In the genomic region with DNA sequence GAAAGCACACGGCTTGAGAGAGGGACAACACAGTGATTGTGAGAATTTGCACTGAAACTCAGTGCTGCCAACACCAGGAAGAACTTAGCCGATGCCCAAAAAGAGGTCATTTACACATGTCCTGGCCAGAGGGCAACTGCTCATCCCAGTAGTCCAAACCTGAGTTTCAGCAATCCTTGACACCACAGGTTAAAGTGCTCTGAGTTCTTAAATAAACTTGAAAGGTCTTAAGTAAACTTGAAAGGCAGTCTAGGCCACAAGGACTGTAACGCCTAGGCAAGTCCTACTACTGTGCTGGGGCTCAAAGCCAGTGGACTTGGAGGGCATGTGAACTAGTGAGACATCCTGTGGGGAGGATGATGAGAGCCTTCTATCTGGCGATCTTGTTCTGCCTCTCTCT, we compare ENCODE assay signal across 29 cellular contexts. TPM values are rescaled to one million over a fixed set of nuclear protein-coding genes. Genes with fewer than 3 reads are reported as not detected.
DNase-seq lines count a peak whose midpoint lies in the region; ATAC-seq, FAIRE-seq and TF ChIP-seq lines count a peak whose summit lies in the region.
"Had no signal": no experiment of that assay in that cellular context is flagged by ENCODE, and none has a peak within 500 bp of the region (broad histone marks: within the 10 kb centered on the region; RNA-seq: fewer than 3 reads in every experiment).

No MANE protein-coding gene starts in this region.

- H3K36me3 Mint-ChIP-seq in stimulated activated effector memory CD8-positive, alpha-beta T cell treated with anti-CD3 and anti-CD28 coated beads, Interleukin-12 subunit alpha, Interleukin-12 subunit beta, amount 100 ng/mL, for 72 hours, result peaks cover 17% of the 10 kb centered on the region

- peaks cover 10% of the 10 kb centered on the region for H3K9me3 Mint-ChIP-seq in stimulated activated effector memory CD8-positive, alpha-beta T cell treated with anti-CD3 and anti-CD28 coated beads, Interleukin-12 subunit alpha, Interleukin-12 subunit beta, amount 100 ng/mL, for 72 hours

- in situ Hi-C loops in GM12878 (cut with MboI), result no loop called here
- in situ Hi-C loops in HepG2 (cut with HindIII; ENCODE audit: extremely low pct_ligation_motif_present, low pct_unique_long_range_greater_than_20kb), result no loop called here

- H3K4me3 ChIP-seq in GM12878, result no peak overlapping the region
- no peak overlapping the region for H3K4me3 ChIP-seq in HepG2 (replicated peaks in 1 of 3; ENCODE audit: insufficient read depth in 1 of 3, low read depth in 2 of 3, low read length in 3 of 3)
- no peak overlapping the region for H3K4me3 ChIP-seq in right cardiac atrium (ENCODE audit: low read length)
- H3K4me3 ChIP-seq: ascending aorta, spleen had no signal

- peak; percentile 25; the same call in 2 of the 3 replicates for ATAC-seq in GM12878
- peak; percentile 35 for ATAC-seq in HepG2
- ATAC-seq in stimulated activated effector memory CD8-positive, alpha-beta T cell treated with anti-CD3 and anti-CD28 coated beads, Interleukin-12 subunit alpha, Interleukin-12 subunit beta, amount 100 ng/mL, for 72 hours, result peak; percentile 45
- ATAC-seq in right cardiac atrium, result no peak
- ATAC-seq: activated naive CD4-positive, alpha-beta T cell treated with anti-CD3 and anti-CD28 coated beads, Interleukin-2, amount 50 U/mL, for 72 hours; naive thymus-derived CD8-positive, alpha-beta T cell; SK-N-SH treated with all-trans-retinoic acid at 6 μM for 48 hours; stimulated activated naive B cell treated with anti-CD40 and anti-IgM and Interleukin-4, amounts not matched to agents 10 μg/mL and 1 μg/mL and 100 μg/mL, for 72 hours had no signal

- SMC1A ChIA-PET in GM12878 (lab: Charles Lee; ENCODE audit: uncharacterized antibody, unreplicated experiment), result interaction anchor here (1.4 kb wide), 1 partner anchor 9 kb away, joined by 3 read pairs; no protein-coding TSS in a partner anchor

- H2AFZ ChIP-seq in GM12878 (ENCODE audit: control insufficient read depth, low read depth, low read length) (no peak overlapping the region), HepG2 (ENCODE audit: low read length) (no peak overlapping the region)

- RAD21 ChIA-PET in GM12878 (lab: Charles Lee; ENCODE audit: unreplicated experiment), result no interaction called here

- H3K4me1 Mint-ChIP-seq in stimulated activated effector memory CD8-positive, alpha-beta T cell treated with anti-CD3 and anti-CD28 coated beads, Interleukin-12 subunit alpha, Interleukin-12 subunit beta, amount 100 ng/mL, for 72 hours, result peaks cover 21% of the 10 kb centered on the region

- intact Hi-C loops in GM12878 (cut with micrococcal nuclease; ENCODE audit: unreplicated experiment) (no loop called here), HepG2 (cut with micrococcal nuclease; ENCODE audit: unreplicated experiment) (no loop called here), right cardiac atrium (cut with DNase I) (no loop called here)

- H3K4me2 ChIP-seq in GM12878 (ENCODE audit: control insufficient read depth, insufficient read depth), result no peak overlapping the region
- no peak overlapping the region for H3K4me2 ChIP-seq in HepG2 (ENCODE audit: low read depth, low read length)

- CTCF ChIA-PET in GM12878 (lab: Yijun Ruan, JAX) (no interaction called here), HepG2 (lab: Yijun Ruan, JAX; ENCODE audit: low intra/inter-chr PET ratio, low total read pairs) (no interaction called here)

- H3K79me2 ChIP-seq in GM12878 (ENCODE audit: control insufficient read depth, insufficient read depth, low read length) (peaks cover 16% of the 10 kb centered on the region), HepG2 (ENCODE audit: insufficient read depth, low read length) (peaks cover 77% of the 10 kb centered on the region)

- no peak overlapping the region for H3K27ac Mint-ChIP-seq in stimulated activated effector memory CD8-positive, alpha-beta T cell treated with anti-CD3 and anti-CD28 coated beads, Interleukin-12 subunit alpha, Interleukin-12 subunit beta, amount 100 ng/mL, for 72 hours
- H3K27ac Mint-ChIP-seq: activated T-helper 2 cell treated with anti-CD3 and anti-CD28 coated beads, Interferon-gamma antibody, Interleukin-2, Interleukin-4, amounts not matched to agents 10 μg/mL and 5 μg/mL and 100 μg/mL, durations not matched to agents 14 hours and 24 hours and 36 hours; stimulated activated naive B cell treated with anti-CD40 and anti-IgM and Interleukin-4, amounts not matched to agents 10 μg/mL and 1 μg/mL and 100 μg/mL, for 72 hours had no signal

- TF ChIP-seq CTCF in GM12878 (IDR thresholded peaks at IDR 0.05 in 2 of 3, conservative IDR thresholded peaks at IDR 0.05 in 1 of 3; ENCODE audit: control insufficient read depth in 2 of 3, extremely low read depth in 1 of 3, insufficient read depth in 1 of 3, low read depth in 3 of 3, low read length in 3 of 3), result no peak
- no peak for TF ChIP-seq CTCF in HepG2 (CRISPR knock-in tag; IDR thresholded peaks at IDR 0.05)

- TF ChIP-seq POLR2A in GM12878 (IDR thresholded peaks at IDR 0.05; ENCODE audit: low read depth, low read length) (no peak), HepG2 (IDR thresholded peaks at IDR 0.05; ENCODE audit: insufficient read depth in 1 of 2, low read depth in 2 of 2, low read length in 2 of 2) (no peak)

- peak; percentile 8 for DNase-seq in ELF-1 (ENCODE audit: low read depth, low spot score)
- no peak for DNase-seq in GM12878 (ENCODE audit: low read depth, low spot score)
- DNase-seq in HepG2 (ENCODE audit: low spot score), result no peak
- DNase-seq in stimulated activated effector memory CD8-positive, alpha-beta T cell treated with anti-CD3 and anti-CD28 coated beads, Interleukin-12 subunit alpha, Interleukin-12 subunit beta, amount 100 ng/mL, for 72 hours (ENCODE audit: low spot score in 2 of 2), result no peak
- no peak for DNase-seq in COLO668 (lab: John Stamatoyannopoulos, UW; ENCODE audit: unreplicated experiment)
- DNase-seq in NCI-H748 treated with DMSO at 0.1 percent for 48 hours (lab: John Stamatoyannopoulos, UW), result no peak
- no peak for DNase-seq in NOMO-1 treated with dmso at 0.1 percent for 144 hours (lab: John Stamatoyannopoulos, UW; ENCODE audit: unreplicated experiment)
- DNase-seq in right cardiac atrium, result no peak
- DNase-seq: activated CD8-positive, alpha-beta memory T cell treated with anti-CD3 and anti-CD28 coated beads, Interleukin-2, amount 50 U/mL, for 4 hours; dermis blood vessel endothelial cell; DMS 273 treated with DMSO at 0.1 percent for 48 hours; glutamatergic neuron; MV-4-11; naive thymus-derived CD8-positive, alpha-beta T cell; NCI-H1694; NCI-H2171; NCI-H524; retina; RPMI8226; spleen; stimulated activated CD4-positive, alpha-beta T cell treated with anti-CD3 and anti-CD28 coated beads, Interleukin-2, amount 100 ng/mL, for 48 hours; stimulated activated naive B cell treated with anti-CD40 and anti-IgM and Interleukin-4, amounts not matched to agents 10 μg/mL and 1 μg/mL and 100 μg/mL, for 72 hours; T-helper 2 cell had no signal

- H3K9ac ChIP-seq in GM12878 (ENCODE audit: control insufficient read depth, insufficient read depth, low read length) (no peak overlapping the region), HepG2 (ENCODE audit: insufficient read depth, low read depth, low read length) (0 out of 2 replicates have a peak overlapping the region, but pooled peaks have one; percentile 14)

- TF ChIP-seq RAD21 in GM12878 (IDR thresholded peaks at IDR 0.05; ENCODE audit: insufficient read depth, low read depth, low read length), result no peak
- no peak for TF ChIP-seq RAD21 in HepG2 (CRISPR knock-in tag; IDR thresholded peaks at IDR 0.05)

- FAIRE-seq in GM12878 (lab: Jason Lieb, UNC) (no peak), HepG2 (lab: Jason Lieb, UNC) (no peak)
- FAIRE-seq: H1 had no signal

- H3K36me3 ChIP-seq in GM12878 (ENCODE audit: control insufficient read depth in 2 of 2, insufficient read depth in 2 of 2, low read length in 1 of 2), result peaks cover 0 to 6% of the 10 kb centered on the region in 2 experiments; a peak in 3 of 4 replicates
- no peaks in the 10 kb centered on the region for H3K36me3 ChIP-seq in HepG2 (replicated peaks in 1 of 2; ENCODE audit: control insufficient read depth in 1 of 2, insufficient read depth in 2 of 2, low read length in 2 of 2)
- H3K36me3 ChIP-seq: ascending aorta had no signal

- BruUV-seq in GM12878 (replicated peaks; lab: Mats Ljungman, UMichigan) (no TSS peak), HepG2 (replicated peaks; lab: Mats Ljungman, UMichigan) (no TSS peak)

- TF ChIP-seq EP300 in GM12878 (IDR thresholded peaks at IDR 0.05; ENCODE audit: borderline replicate concordance in 1 of 2, control insufficient read depth in 1 of 2, low read depth in 2 of 2, low read length in 2 of 2), result no peak
- no peak for TF ChIP-seq EP300 in HepG2 (IDR thresholded peaks at IDR 0.05; ENCODE audit: low read depth in 2 of 2, low read length in 2 of 2)
- TF ChIP-seq EP300 in HepG2 (CRISPR knock-in tag; IDR thresholded peaks at IDR 0.05; ENCODE audit: borderline replicate concordance), result no peak

- H3K4me3 Mint-ChIP-seq in stimulated activated effector memory CD8-positive, alpha-beta T cell treated with anti-CD3 and anti-CD28 coated beads, Interleukin-12 subunit alpha, Interleukin-12 subunit beta, amount 100 ng/mL, for 72 hours, result no peak overlapping the region
- H3K4me3 Mint-ChIP-seq: stimulated activated naive B cell treated with anti-CD40 and anti-IgM and Interleukin-4, amounts not matched to agents 10 μg/mL and 1 μg/mL and 100 μg/mL, for 72 hours had no signal

- H3K9me3 ChIP-seq in GM12878 (replicated peaks; ENCODE audit: control insufficient read depth, insufficient read depth, low read length), result peaks cover 2% of the 10 kb centered on the region; the same call in 2 of the 3 replicates
- H3K9me3 ChIP-seq in HepG2 (ENCODE audit: low read length), result peaks cover 13% of the 10 kb centered on the region; the same call in 1 of the 2 replicates
- H3K9me3 ChIP-seq in right cardiac atrium (ENCODE audit: control insufficient read depth, low read length), result no peaks in the 10 kb centered on the region

- POLR2A ChIA-PET in GM12878 (lab: Charles Lee), result no interaction called here
- POLR2A ChIA-PET in HepG2 (lab: Yijun Ruan, JAX), result no interaction called here

- 94% methylated on average over 4 of the region's 4 CpGs for WGBS in GM12878 (ENCODE audit: insufficient coverage, insufficient replicate concordance, low lambda C conversion rate, missing lambda C conversion rate)
- 81% methylated on average over 4 of the region's 4 CpGs for WGBS in HepG2 (ENCODE audit: low lambda C conversion rate)
- WGBS in right cardiac atrium, result 81% methylated on average over 4 of the region's 4 CpGs

- H4K20me1 ChIP-seq in GM12878 (ENCODE audit: control insufficient read depth, insufficient read depth), result no peaks in the 10 kb centered on the region
- peaks cover 14% of the 10 kb centered on the region; the same call in 1 of the 2 replicates for H4K20me1 ChIP-seq in HepG2 (ENCODE audit: insufficient read depth, low read length)

- H3K27ac ChIP-seq in GM12878 (ENCODE audit: control insufficient read depth, insufficient read depth) (no peak overlapping the region), HepG2 (ENCODE audit: extremely low read length, insufficient read depth, low read length) (peak overlapping the region; percentile 45), right cardiac atrium (ENCODE audit: low read length) (no peak overlapping the region)
- H3K27ac ChIP-seq: ascending aorta, spleen, VCaP had no signal

- H3K4me1 ChIP-seq in GM12878 (ENCODE audit: control insufficient read depth, insufficient read depth, low read length) (no peaks in the 10 kb centered on the region), HepG2 (ENCODE audit: insufficient read depth, low read length) (peaks cover 54% of the 10 kb centered on the region), right cardiac atrium (ENCODE audit: control insufficient read depth, insufficient read depth, low read length) (peaks cover 8% of the 10 kb centered on the region)

- no peaks in the 10 kb centered on the region for H3K27me3 ChIP-seq in GM12878 (replicated peaks in 1 of 2; ENCODE audit: control insufficient read depth in 2 of 2, insufficient read depth in 2 of 2, low read length in 1 of 2)
- H3K27me3 ChIP-seq in HepG2 (ENCODE audit: control insufficient read depth in 1 of 2, insufficient read depth in 2 of 2, low read length in 2 of 2), result no peaks in the 10 kb centered on the region
- H3K27me3 ChIP-seq in right cardiac atrium (ENCODE audit: control insufficient read depth, insufficient read depth), result no peaks in the 10 kb centered on the region
- H3K27me3 ChIP-seq: ascending aorta, spleen had no signal

RNA-seq across cellular contexts. Expression of a gene that starts 14.1 kb away (rescaled TPM):
- total RNA-seq in GM12878 (2013; cell fraction: nucleolus; rRNA removed), result 356 and 399 TPM in 2 replicates
- 61.7 and 75.3 TPM in 2 replicates for total RNA-seq in GM12878 (2014; rRNA removed)
- 94.3 and 103 TPM in 2 replicates for total RNA-seq in GM12878 (2014; rRNA removed; fragmentation: Illumina TruSeq; extraction: Trizol)
- 46.3 and 47.8 TPM in 2 replicates for total RNA-seq in GM12878 (2021)
- polyA plus RNA-seq in GM12878 (2011; ENCODE audit: low read depth), result 22.4 TPM
- 122 and 221 TPM in 2 replicates for polyA plus RNA-seq in GM12878 (2011; rRNA removed)
- polyA plus RNA-seq in GM12878 (2011; cell fraction: cytosol; rRNA removed), result 34.7 and 39.7 TPM in 2 replicates
- polyA plus RNA-seq in GM12878 (2011; cell fraction: nucleus; rRNA removed), result 94.5 and 123 TPM in 2 replicates
- polyA plus RNA-seq in GM12878 (2012), result 46.4 and 50.7 TPM in 2 replicates
- 51.0 and 79.8 TPM in 2 replicates for polyA plus RNA-seq in GM12878 (2014; fragmentation: Illumina TruSeq; extraction: Trizol)
- 10 to 100 TPM; 34.2 to 50.9 TPM for polyA plus RNA-seq in GM12878 (2014; fragmentation: Nextera tagmentation; extraction: Ambion mirVana)
- polyA plus RNA-seq in GM12878 (2014; rRNA removed), result 38.9 and 42.8 TPM in 2 replicates
- polyA plus RNA-seq in GM12878 (2016; fragmentation: Nextera tagmentation; extraction: Ambion mirVana), result 10 to 100 TPM; 46.4 to 51.4 TPM
- polyA minus RNA-seq in GM12878 (2011; rRNA and poly(A)+ RNA removed), result 66.9 and 70.2 TPM in 2 replicates
- 19.6 and 22.0 TPM in 2 replicates for polyA minus RNA-seq in GM12878 (2011; cell fraction: cytosol; rRNA and poly(A)+ RNA removed)
- polyA minus RNA-seq in GM12878 (2011; cell fraction: nucleus; rRNA and poly(A)+ RNA removed), result 68.9 and 109 TPM in 2 replicates
- 61.9 and 112 TPM in 2 replicates for total RNA-seq in HepG2 (2016; rRNA removed; fragmentation: Illumina TruSeq; extraction: Trizol)
- total RNA-seq in HepG2 (2016; cell fraction: cytosol; rRNA removed; fragmentation: Illumina TruSeq; extraction: Trizol; ENCODE audit: low read depth), result 41.2 and 50.0 TPM in 2 replicates
- total RNA-seq in HepG2 (2016; cell fraction: insoluble cytoplasmic fraction; rRNA removed; fragmentation: Illumina TruSeq; extraction: Trizol), result 54.2 and 101 TPM in 2 replicates
- total RNA-seq in HepG2 (2016; cell fraction: membrane; rRNA removed; fragmentation: Illumina TruSeq; extraction: Trizol), result 32.9 and 40.9 TPM in 2 replicates
- total RNA-seq in HepG2 (2016; cell fraction: nucleus; rRNA removed; fragmentation: Illumina TruSeq; extraction: Trizol), result 146 and 153 TPM in 2 replicates
- polyA plus RNA-seq in HepG2 (2011; rRNA removed), result 70.1 and 83.5 TPM in 2 replicates
- polyA plus RNA-seq in HepG2 (2011; cell fraction: cytosol; rRNA removed), result 33.1 and 52.9 TPM in 2 replicates
- 54.3 and 59.6 TPM in 2 replicates for polyA plus RNA-seq in HepG2 (2011; cell fraction: nucleus; rRNA removed)
- polyA plus RNA-seq in HepG2 (2012), result 72.4 and 94.2 TPM in 2 replicates
- 6.0 and 7.3 TPM in 2 replicates for polyA plus RNA-seq in HepG2 (2016; cell fraction: cytosol; fragmentation: Illumina TruSeq; extraction: Trizol; ENCODE audit: low read depth)
- polyA plus RNA-seq in HepG2 (2016; cell fraction: insoluble cytoplasmic fraction; fragmentation: Illumina TruSeq; extraction: Trizol; ENCODE audit: low read depth), result 42.2 and 43.7 TPM in 2 replicates
- 12.2 and 13.6 TPM in 2 replicates for polyA plus RNA-seq in HepG2 (2016; cell fraction: membrane; fragmentation: Illumina TruSeq; extraction: Trizol; ENCODE audit: low read depth)
- polyA plus RNA-seq in HepG2 (2016; cell fraction: nucleus; fragmentation: Illumina TruSeq; extraction: Trizol; ENCODE audit: insufficient read depth, low read depth), result 146 and 157 TPM in 2 replicates
- polyA minus RNA-seq in HepG2 (2011; rRNA and poly(A)+ RNA removed; ENCODE audit: low replicate concordance), result 25.1 and 77.1 TPM in 2 replicates
- 52.8 and 53.6 TPM in 2 replicates for polyA minus RNA-seq in HepG2 (2011; cell fraction: cytosol; rRNA and poly(A)+ RNA removed)
- polyA minus RNA-seq in HepG2 (2011; cell fraction: nucleus; rRNA and poly(A)+ RNA removed), result 161 and 172 TPM in 2 replicates
- 10 to 100 TPM; 35.5 to 42.2 (median 39.9) TPM for total RNA-seq in right cardiac atrium
- 45.9 TPM for polyA plus RNA-seq in right cardiac atrium

Comparison
In these comparisons a context has a peak if more than half of its experiments do, and no peak if none do; other contexts are left out.
1. ATAC-seq: peak in GM12878 (single experiment), HepG2 (single experiment) and stimulated activated effector memory CD8-positive, alpha-beta T cell treated with anti-CD3 and anti-CD28 coated beads, Interleukin-12 subunit alpha, Interleukin-12 subunit beta, amount 100 ng/mL, for 72 hours (single experiment); none in right cardiac atrium (0 of 2).